Comparison of ENCODE assay signal across 6 cellular contexts in the genomic region with DNA sequence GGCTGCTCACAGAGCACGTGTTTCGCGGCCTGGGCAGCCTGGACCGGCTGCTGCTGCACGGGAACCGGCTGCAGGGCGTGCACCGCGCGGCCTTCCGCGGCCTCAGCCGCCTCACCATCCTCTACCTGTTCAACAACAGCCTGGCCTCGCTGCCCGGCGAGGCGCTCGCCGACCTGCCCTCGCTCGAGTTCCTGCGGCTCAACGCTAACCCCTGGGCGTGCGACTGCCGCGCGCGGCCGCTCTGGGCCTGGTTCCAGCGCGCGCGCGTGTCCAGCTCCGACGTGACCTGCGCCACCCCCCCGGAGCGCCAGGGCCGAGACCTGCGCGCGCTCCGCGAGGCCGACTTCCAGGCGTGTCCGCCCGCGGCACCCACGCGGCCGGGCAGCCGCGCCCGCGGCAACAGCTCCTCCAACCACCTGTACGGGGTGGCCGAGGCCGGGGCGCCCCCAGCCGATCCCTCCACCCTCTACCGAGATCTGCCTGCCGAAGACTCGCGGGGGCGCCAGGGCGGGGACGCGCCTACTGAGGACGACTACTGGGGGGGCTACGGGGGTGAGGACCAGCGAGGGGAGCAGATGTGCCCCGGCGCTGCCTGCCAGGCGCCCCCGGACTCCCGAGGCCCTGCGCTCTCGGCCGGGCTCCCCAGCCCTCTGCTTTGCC. TPM values are rescaled to one million over a fixed set of nuclear protein-coding genes. Genes with fewer than 3 reads are reported as not detected.
DNase-seq lines count a peak whose midpoint lies in the region; ATAC-seq and TF ChIP-seq lines count a peak whose summit lies in the region.

No MANE protein-coding gene starts in this region.

- no peaks in the 10 kb centered on the region for H3K36me3 ChIP-seq in adipocyte (ENCODE audit: control insufficient read depth, insufficient read depth, low read length, severe bottlenecking)

- DNase-seq in adipocyte (ENCODE audit: low read depth) (peak; percentile 41), mucosa of gallbladder (ENCODE audit: low spot score) (peak; percentile 57), NCI-H524 (lab: John Stamatoyannopoulos, UW) (no peak), UCSD-AML1 (lab: John Stamatoyannopoulos, UW; ENCODE audit: unreplicated experiment) (no peak)

- ATAC-seq in HG03097 (IDR thresholded peaks at IDR 0.05; ENCODE audit: low FRiP score, unreplicated experiment), result peak; percentile 16

- H3K9ac ChIP-seq in adipocyte (ENCODE audit: low read length), result peak overlapping the region; percentile 29

- H3K27me3 ChIP-seq in adipocyte (replicated peaks; ENCODE audit: control insufficient read depth, insufficient read depth, low read length), result peaks cover 16% of the 10 kb centered on the region

- H3K4me3 ChIP-seq in GM12875 (ENCODE audit: low read depth, low read length) (peak overlapping the region; percentile 58), adipocyte (ENCODE audit: low read length) (peak overlapping the region; percentile 72)

- TF ChIP-seq CTCF in GM12875 (IDR thresholded peaks at IDR 0.05; ENCODE audit: borderline replicate concordance, insufficient read depth, low read depth, low read length), result no peak

- no peaks in the 10 kb centered on the region for H3K9me3 ChIP-seq in adipocyte (ENCODE audit: control insufficient read depth, low read length)

- peaks cover 12% of the 10 kb centered on the region for H3K4me1 ChIP-seq in adipocyte (ENCODE audit: control insufficient read depth, insufficient read depth, low read length)

RNA-seq across cellular contexts. Expression of a gene that starts 16.0 kb away (rescaled TPM):
- 19.2 TPM for total RNA-seq in mucosa of gallbladder

RNA-seq across cellular contexts. Expression of a gene that starts 39.1 kb away (rescaled TPM):
- 89.5 TPM for total RNA-seq in mucosa of gallbladder

RNA-seq across cellular contexts. Expression of a gene that starts 49.4 kb away (rescaled TPM):
- 39.5 TPM for total RNA-seq in mucosa of gallbladder

RNA-seq across cellular contexts. Expression of a gene that starts 54.2 kb away (rescaled TPM):
- 31.2 TPM for total RNA-seq in mucosa of gallbladder

Comparison
In these comparisons a context has a peak if more than half of its experiments do, and no peak if none do; other contexts are left out.
1. DNase-seq: peak in adipocyte (single experiment) and mucosa of gallbladder (single experiment); none in NCI-H524 (0 of 2) and UCSD-AML1 (single experiment).